Comparison of ENCODE assay signal across 8 cellular contexts in the genomic region with DNA sequence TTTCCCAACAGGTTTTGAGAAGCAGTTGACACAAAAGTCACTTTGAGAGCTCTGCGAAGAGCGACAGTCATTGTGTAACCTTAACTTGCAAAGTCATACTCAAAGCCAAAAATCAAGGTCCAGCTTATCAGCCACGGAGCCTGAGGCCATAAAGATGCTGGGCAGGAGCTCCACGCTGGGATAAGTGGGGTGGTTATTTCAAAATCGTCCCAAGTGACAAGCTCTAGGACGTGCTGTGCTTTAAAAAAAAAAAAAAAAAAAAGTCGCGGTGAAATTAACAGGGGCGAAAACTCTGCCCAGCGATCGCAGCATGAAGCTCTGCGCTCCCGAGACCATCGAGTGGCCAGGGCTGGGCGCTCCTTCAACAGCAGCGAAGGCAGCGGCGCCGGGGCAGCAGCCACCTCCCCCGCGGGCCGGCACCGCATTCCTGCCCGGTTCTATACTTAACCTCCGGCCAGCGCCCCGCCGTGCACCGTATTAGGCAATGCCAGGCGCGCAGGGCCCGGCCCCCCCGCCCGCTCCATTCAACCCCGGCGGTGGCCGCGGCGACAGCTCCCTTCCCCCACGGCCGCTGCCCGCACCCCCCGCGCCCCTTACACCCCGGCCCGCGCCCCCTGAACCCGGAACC. TPM values are rescaled to one million over a fixed set of nuclear protein-coding genes. Genes with fewer than 3 reads are reported as not detected.
DNase-seq lines count a peak whose midpoint lies in the region; ATAC-seq and TF ChIP-seq lines count a peak whose summit lies in the region.

No MANE protein-coding gene starts in this region.

- H3K9me3 Mint-ChIP-seq in activated T-cell treated with anti-CD3 and anti-CD28 coated beads, Interleukin-2, amount 50 U/mL, for 4 hours: no peaks in the 10 kb centered on the region

- H3K36me3 ChIP-seq in esophagus squamous epithelium (no peaks in the 10 kb centered on the region), muscle layer of duodenum (ENCODE audit: control insufficient read depth in 1 of 2, insufficient read depth in 2 of 2, low read length in 2 of 2) (no peaks in the 10 kb centered on the region)

- ATAC-seq in HG02678 (IDR thresholded peaks at IDR 0.05; ENCODE audit: unreplicated experiment): peak; percentile 43
- ATAC-seq in activated T-cell treated with anti-CD3 and anti-CD28 coated beads, Interleukin-2, amount 50 U/mL, for 4 hours: peak; percentile 62 to 66

- H3K27me3 Mint-ChIP-seq in activated T-cell treated with anti-CD3 and anti-CD28 coated beads, Interleukin-2, amount 50 U/mL, for 4 hours (ENCODE audit: low read depth): peaks cover 20% of the 10 kb centered on the region

- peaks cover 0 to 3% (median 0%) of the 10 kb centered on the region in 4 donors for H3K27me3 ChIP-seq in esophagus squamous epithelium
- no peaks in the 10 kb centered on the region for H3K27me3 ChIP-seq in muscle layer of duodenum (ENCODE audit: low read depth, low read length)

- H3K4me1 ChIP-seq in esophagus squamous epithelium (peaks cover 0 to 31% (median 5%) of the 10 kb centered on the region in 3 donors), muscle layer of duodenum (ENCODE audit: control insufficient read depth in 1 of 2, insufficient read depth in 2 of 2, low read length in 2 of 2) (no peaks in the 10 kb centered on the region)

- peak overlapping the region; percentile 81 to 95 (median 94) for H3K27ac ChIP-seq in esophagus squamous epithelium
- H3K27ac ChIP-seq in muscle layer of duodenum (ENCODE audit: low read length): peak overlapping the region; percentile 45

- TF ChIP-seq CTCF in esophagus squamous epithelium (IDR thresholded peaks at IDR 0.05): no peak

- H3K36me3 Mint-ChIP-seq in activated T-cell treated with anti-CD3 and anti-CD28 coated beads, Interleukin-2, amount 50 U/mL, for 4 hours (ENCODE audit: insufficient read depth): no peaks in the 10 kb centered on the region

- WGBS in esophagus squamous epithelium, 2 donors: 6 to 7% methylated on average over 11 to 24 of the region's 48 CpGs

- DNase-seq in NCI-H2196 (lab: John Stamatoyannopoulos, UW; ENCODE audit: unreplicated experiment) (peak; percentile 6), NCI-H2196 treated with DMSO at 0.1 percent for 48 hours (lab: John Stamatoyannopoulos, UW; ENCODE audit: unreplicated experiment) (no peak), NCI-H460 (ENCODE audit: extremely low read depth, low read depth) (peak; percentile 43), esophagus squamous epithelium (lab: John Stamatoyannopoulos, UW) (no peak), superior temporal gyrus (ENCODE audit: extremely low spot score) (peak; percentile 22)
- DNase-seq in activated T-cell treated with anti-CD3 and anti-CD28 coated beads, Interleukin-2, amount 50 U/mL, for 4 hours: peak; percentile 5

- H3K4me3 ChIP-seq in esophagus squamous epithelium (peak overlapping the region; percentile 64 to 97 (median 96)), muscle layer of duodenum (ENCODE audit: low read depth in 1 of 2, low read length in 2 of 2) (peak overlapping the region; percentile 70 to 94)

- no peak for TF ChIP-seq POLR2A in esophagus squamous epithelium (IDR thresholded peaks at IDR 0.05)

- peaks cover 4% of the 10 kb centered on the region for H3K4me1 Mint-ChIP-seq in activated T-cell treated with anti-CD3 and anti-CD28 coated beads, Interleukin-2, amount 50 U/mL, for 4 hours (ENCODE audit: low read depth)

- H3K9me3 ChIP-seq in esophagus squamous epithelium (no peaks in the 10 kb centered on the region), muscle layer of duodenum (ENCODE audit: control insufficient read depth in 1 of 2, low read length in 2 of 2) (no peaks in the 10 kb centered on the region)

- intact Hi-C loops in esophagus squamous epithelium (cut with DNase I): no loop called here

- H3K4me3 Mint-ChIP-seq in activated T-cell treated with anti-CD3 and anti-CD28 coated beads, Interleukin-2, amount 50 U/mL, for 4 hours: peak overlapping the region; percentile 65

RNA-seq across cellular contexts. Expression of a gene that starts 0.7 kb away (rescaled TPM):
- total RNA-seq in NCI-H460 (2014; rRNA removed; shearing (Covaris generic)): 43.5 and 44.2 TPM in 2 replicates
- polyA plus RNA-seq in NCI-H460 (2014; cell fraction: nucleus; rRNA removed): 29.4 and 36.1 TPM in 2 replicates
- under 1 TPM; 0.71 to 0.92 (median 0.76) TPM for total RNA-seq in activated T-cell treated with anti-CD3 and anti-CD28 coated beads, Interleukin-2, amount 50 U/mL, for 4 hours
- 10 to 100 TPM; 11.0 to 23.8 (median 16.7) TPM for total RNA-seq in esophagus squamous epithelium

RNA-seq across cellular contexts. Expression of a gene that starts 27.4 kb away (rescaled TPM):
- 18.0 and 18.6 TPM in 2 replicates for total RNA-seq in NCI-H460 (2014; rRNA removed; shearing (Covaris generic))
- 7.2 and 13.0 TPM in 2 replicates for polyA plus RNA-seq in NCI-H460 (2014; cell fraction: nucleus; rRNA removed)
- 10 to 100 TPM; 12.9 to 14.7 (median 14.7) TPM for total RNA-seq in activated T-cell treated with anti-CD3 and anti-CD28 coated beads, Interleukin-2, amount 50 U/mL, for 4 hours
- total RNA-seq in esophagus squamous epithelium: 10 to 100 TPM; 19.9 to 28.6 (median 22.7) TPM

Comparison
In these comparisons a context has a peak if more than half of its experiments do, and no peak if none do; other contexts are left out.
1. DNase-seq: peak in NCI-H2196 (single experiment), NCI-H460 (single experiment), activated T-cell treated with anti-CD3 and anti-CD28 coated beads, Interleukin-2, amount 50 U/mL, for 4 hours (single experiment) and superior temporal gyrus (single experiment); none in NCI-H2196 treated with DMSO at 0.1 percent for 48 hours (single experiment) and esophagus squamous epithelium (single experiment).
2. RNA of a gene that starts 0.7 kb away (total RNA-seq): 43.5 to 44.2 TPM in NCI-H460 and 11.0 to 23.8 TPM in esophagus squamous epithelium; 0.71 to 0.92 TPM in activated T-cell treated with anti-CD3 and anti-CD28 coated beads, Interleukin-2, amount 50 U/mL, for 4 hours; every median in the first group is over 4 times any median in the second.